1 cellular context compared by ENCODE assay signal in the genomic region with DNA sequence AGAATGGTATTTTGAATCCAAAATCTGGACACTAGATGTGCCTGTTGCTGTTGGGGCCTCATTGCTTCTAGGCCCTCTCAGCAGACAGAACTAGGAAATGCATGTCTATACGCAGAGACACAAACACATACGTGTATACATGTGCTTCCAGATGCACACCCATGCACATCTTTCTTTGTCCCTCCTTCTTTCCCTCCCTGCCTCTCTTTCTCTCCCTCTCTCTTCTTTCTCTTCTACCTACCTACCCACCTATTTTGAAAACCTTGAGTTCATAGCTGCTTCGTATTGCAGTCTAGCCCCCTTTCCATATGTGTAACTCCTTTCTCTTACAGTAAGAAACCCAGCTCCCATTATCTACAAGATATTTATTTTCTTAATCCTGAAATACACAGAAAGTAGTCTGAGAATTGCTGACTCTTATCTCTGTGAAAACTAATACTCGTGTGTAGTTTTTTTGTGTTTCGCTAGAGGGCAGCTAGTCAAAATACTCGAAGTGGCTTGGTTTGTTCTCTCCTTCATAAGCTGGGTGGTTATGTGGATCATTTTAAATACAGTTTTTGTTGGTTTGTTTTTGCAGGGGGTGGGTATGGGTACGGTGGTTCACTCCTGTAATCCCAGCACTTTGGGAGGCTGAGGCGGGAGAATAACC.
A peak's percentile ranks its signal among the peaks of the same experiment; 100 is the strongest.
TF ChIP-seq lines count a peak whose summit lies in the region.

No MANE protein-coding gene starts in this region.

TF ChIP-seq in K562, 482 proteins besides CTCF, POLR2A, EP300 and RAD21:
- no peak for TF ChIP-seq NFYB (IDR thresholded peaks at IDR 0.05; ENCODE audit: extremely low read depth, insufficient read length)
- no peak for TF ChIP-seq SMAD2 (IDR thresholded peaks at IDR 0.05; ENCODE audit: low read depth, low read length)
- TF ChIP-seq THRAP3 (IDR thresholded peaks at IDR 0.05; ENCODE audit: borderline replicate concordance), result 0 out of 2 replicates have a peak, but pooled peaks have one; percentile 20
- TF ChIP-seq ARNT (IDR thresholded peaks at IDR 0.05), result peak in 1 of 2 experiments; percentile 81; a peak in 2 of 4 replicates
- peak; percentile 91 for TF ChIP-seq C11orf30 (IDR thresholded peaks at IDR 0.05; ENCODE audit: low read depth)
- 0 out of 2 replicates have a peak, but pooled peaks have one; percentile 30 for TF ChIP-seq NBN (IDR thresholded peaks at IDR 0.05; ENCODE audit: low read depth)
- TF ChIP-seq, protein P1, sequence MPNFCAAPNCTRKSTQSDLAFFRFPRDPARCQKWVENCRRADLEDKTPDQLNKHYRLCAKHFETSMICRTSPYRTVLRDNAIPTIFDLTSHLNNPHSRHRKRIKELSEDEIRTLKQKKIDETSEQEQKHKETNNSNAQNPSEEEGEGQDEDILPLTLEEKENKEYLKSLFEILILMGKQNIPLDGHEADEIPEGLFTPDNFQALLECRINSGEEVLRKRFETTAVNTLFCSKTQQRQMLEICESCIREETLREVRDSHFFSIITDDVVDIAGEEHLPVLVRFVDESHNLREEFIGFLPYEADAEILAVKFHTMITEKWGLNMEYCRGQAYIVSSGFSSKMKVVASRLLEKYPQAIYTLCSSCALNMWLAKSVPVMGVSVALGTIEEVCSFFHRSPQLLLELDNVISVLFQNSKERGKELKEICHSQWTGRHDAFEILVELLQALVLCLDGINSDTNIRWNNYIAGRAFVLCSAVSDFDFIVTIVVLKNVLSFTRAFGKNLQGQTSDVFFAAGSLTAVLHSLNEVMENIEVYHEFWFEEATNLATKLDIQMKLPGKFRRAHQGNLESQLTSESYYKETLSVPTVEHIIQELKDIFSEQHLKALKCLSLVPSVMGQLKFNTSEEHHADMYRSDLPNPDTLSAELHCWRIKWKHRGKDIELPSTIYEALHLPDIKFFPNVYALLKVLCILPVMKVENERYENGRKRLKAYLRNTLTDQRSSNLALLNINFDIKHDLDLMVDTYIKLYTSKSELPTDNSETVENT (CRISPR knock-in tag; IDR thresholded peaks at IDR 0.05), result no peak
- TF ChIP-seq HDGF (IDR thresholded peaks at IDR 0.05), result 0 out of 2 replicates have a peak, but pooled peaks have one; percentile 64
- TF ChIP-seq NFE2 (IDR thresholded peaks at IDR 0.05; ENCODE audit: low read depth), result peak; percentile 22; the same call in 1 of the 2 replicates
- TF ChIP-seq ZNF316 (IDR thresholded peaks at IDR 0.05), result peak; percentile 95
- TF ChIP-seq MAFK (IDR thresholded peaks at IDR 0.05; ENCODE audit: low read length), result peak; percentile 42; the same call in 1 of the 2 replicates
- TF ChIP-seq MAFF (IDR thresholded peaks at IDR 0.05; ENCODE audit: low read length), result peak; percentile 66
- TF ChIP-seq, protein P2, sequence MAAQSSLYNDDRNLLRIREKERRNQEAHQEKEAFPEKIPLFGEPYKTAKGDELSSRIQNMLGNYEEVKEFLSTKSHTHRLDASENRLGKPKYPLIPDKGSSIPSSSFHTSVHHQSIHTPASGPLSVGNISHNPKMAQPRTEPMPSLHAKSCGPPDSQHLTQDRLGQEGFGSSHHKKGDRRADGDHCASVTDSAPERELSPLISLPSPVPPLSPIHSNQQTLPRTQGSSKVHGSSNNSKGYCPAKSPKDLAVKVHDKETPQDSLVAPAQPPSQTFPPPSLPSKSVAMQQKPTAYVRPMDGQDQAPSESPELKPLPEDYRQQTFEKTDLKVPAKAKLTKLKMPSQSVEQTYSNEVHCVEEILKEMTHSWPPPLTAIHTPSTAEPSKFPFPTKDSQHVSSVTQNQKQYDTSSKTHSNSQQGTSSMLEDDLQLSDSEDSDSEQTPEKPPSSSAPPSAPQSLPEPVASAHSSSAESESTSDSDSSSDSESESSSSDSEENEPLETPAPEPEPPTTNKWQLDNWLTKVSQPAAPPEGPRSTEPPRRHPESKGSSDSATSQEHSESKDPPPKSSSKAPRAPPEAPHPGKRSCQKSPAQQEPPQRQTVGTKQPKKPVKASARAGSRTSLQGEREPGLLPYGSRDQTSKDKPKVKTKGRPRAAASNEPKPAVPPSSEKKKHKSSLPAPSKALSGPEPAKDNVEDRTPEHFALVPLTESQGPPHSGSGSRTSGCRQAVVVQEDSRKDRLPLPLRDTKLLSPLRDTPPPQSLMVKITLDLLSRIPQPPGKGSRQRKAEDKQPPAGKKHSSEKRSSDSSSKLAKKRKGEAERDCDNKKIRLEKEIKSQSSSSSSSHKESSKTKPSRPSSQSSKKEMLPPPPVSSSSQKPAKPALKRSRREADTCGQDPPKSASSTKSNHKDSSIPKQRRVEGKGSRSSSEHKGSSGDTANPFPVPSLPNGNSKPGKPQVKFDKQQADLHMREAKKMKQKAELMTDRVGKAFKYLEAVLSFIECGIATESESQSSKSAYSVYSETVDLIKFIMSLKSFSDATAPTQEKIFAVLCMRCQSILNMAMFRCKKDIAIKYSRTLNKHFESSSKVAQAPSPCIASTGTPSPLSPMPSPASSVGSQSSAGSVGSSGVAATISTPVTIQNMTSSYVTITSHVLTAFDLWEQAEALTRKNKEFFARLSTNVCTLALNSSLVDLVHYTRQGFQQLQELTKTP (IDR thresholded peaks at IDR 0.05; ENCODE audit: low read depth in 1 of 2, partially characterized antibody in 2 of 2), result no peak
- TF ChIP-seq ZSCAN32 (CRISPR knock-in tag; IDR thresholded peaks at IDR 0.05), result no peak
- TF ChIP-seq EHMT2 (IDR thresholded peaks at IDR 0.05), result peak; percentile 42; the same call in 1 of the 2 replicates
- TF ChIP-seq MAFG (tag; conservative IDR thresholded peaks at IDR 0.05), result peak; percentile 83
- 0 out of 2 replicates have a peak, but pooled peaks have one; percentile 15 for TF ChIP-seq LARP7 (IDR thresholded peaks at IDR 0.05)
- 0 out of 2 replicates have a peak, but pooled peaks have one; percentile 30 for TF ChIP-seq SMC3 (conservative IDR thresholded peaks at IDR 0.05; ENCODE audit: insufficient read depth, low read depth, low read length)
- 0 out of 4 replicates have a peak, but pooled peaks of 1 of the 2 experiments have one; percentile 19 for TF ChIP-seq HDAC1 (IDR thresholded peaks at IDR 0.05)
- no peak for TF ChIP-seq KDM5B (IDR thresholded peaks at IDR 0.05; ENCODE audit: insufficient replicate concordance, low read depth, low read length)
- peak; percentile 74 for TF ChIP-seq EGR1 (conservative IDR thresholded peaks at IDR 0.05)
